Comparison of ENCODE assay signal across 9 cellular contexts in genomic region chr18:8730080-8730827, GRCh38. TPM values are rescaled to one million over a fixed set of nuclear protein-coding genes. Genes with fewer than 3 reads are reported as not detected.
DNase-seq lines count a peak whose midpoint lies in the region; ATAC-seq and TF ChIP-seq lines count a peak whose summit lies in the region.
"Had no signal": no experiment of that assay in that cellular context is flagged by ENCODE, and none has a peak within 500 bp of the region (broad histone marks: within the 10 kb centered on the region; RNA-seq: fewer than 3 reads in every experiment).

No MANE protein-coding gene starts in this region.

- H3K9me3 Mint-ChIP-seq in chondrocyte (ENCODE audit: low read depth) = no peaks in the 10 kb centered on the region

- H3K9me2 ChIP-seq in OCI-LY7 (ENCODE audit: insufficient read depth, low read length) = no peaks in the 10 kb centered on the region

- no peaks in the 10 kb centered on the region for H3K27me3 ChIP-seq in ACC112 (ENCODE audit: insufficient read depth, low read length)

- peaks cover 11% of the 10 kb centered on the region for H3K36me3 Mint-ChIP-seq in chondrocyte (ENCODE audit: low read depth)

- H3K79me2 ChIP-seq in ACC112 (ENCODE audit: control insufficient read depth, insufficient read depth, low read length, unreplicated experiment) (peaks cover 17% of the 10 kb centered on the region), OCI-LY7 (ENCODE audit: insufficient read depth, low read depth, low read length) (peaks cover 49% of the 10 kb centered on the region)

- H3K4me1 Mint-ChIP-seq in chondrocyte (ENCODE audit: low read depth) = peaks cover 35% of the 10 kb centered on the region

- H3K4me1 ChIP-seq in ACC112 (ENCODE audit: control insufficient read depth, insufficient read depth, low read length, unreplicated experiment) (peaks cover 12% of the 10 kb centered on the region), mucosa of descending colon (ENCODE audit: low read depth) (peaks cover 4% of the 10 kb centered on the region), OCI-LY7 (ENCODE audit: insufficient read depth, low read length, poor library complexity, severe bottlenecking) (peaks cover 41% of the 10 kb centered on the region)

- DNase-seq in M059J (ENCODE audit: low read depth) (peak; percentile 90), chondrocyte (ENCODE audit: low spot score) (no peak), mucosa of descending colon (peak; percentile 63 to 79 (median 65)), OCI-LY7 (ENCODE audit: low spot score) (no peak)
- DNase-seq in stimulated activated naive CD8-positive, alpha-beta T cell treated with anti-CD3 and anti-CD28 coated beads, Interleukin-15, Interleukin-2, amounts not matched to agents 100 U/mL and 50 U/mL, for 24 hours = no peak
- DNase-seq: NCI-H1930 had no signal

- no peaks in the 10 kb centered on the region for H4K20me1 ChIP-seq in OCI-LY7 (ENCODE audit: insufficient read depth, low read length)

- TF ChIP-seq CTCF in chondrocyte (IDR thresholded peaks at IDR 0.05) (no peak), mucosa of descending colon (IDR thresholded peaks at IDR 0.05) (no peak), OCI-LY7 (conservative IDR thresholded peaks at IDR 0.05; ENCODE audit: low read length) (no peak)

- no peaks in the 10 kb centered on the region for H3K27me3 Mint-ChIP-seq in chondrocyte (ENCODE audit: low read depth)

- ATAC-seq in mucosa of descending colon (peak; percentile 99), HG03354 (IDR thresholded peaks at IDR 0.05; ENCODE audit: poor library complexity, severe bottlenecking, unreplicated experiment) (no peak), HG03565 (IDR thresholded peaks at IDR 0.05; ENCODE audit: unreplicated experiment) (no peak)
- no peak for ATAC-seq in stimulated activated naive CD8-positive, alpha-beta T cell treated with anti-CD3 and anti-CD28 coated beads, Interleukin-15, Interleukin-2, amounts not matched to agents 100 U/mL and 50 U/mL, for 24 hours

- H3K27ac Mint-ChIP-seq in chondrocyte (ENCODE audit: unreplicated experiment) = peak overlapping the region; percentile 93

- H3K4me3 ChIP-seq in ACC112 (ENCODE audit: low read depth, low read length) (peak overlapping the region; percentile 50), mucosa of descending colon (no peak overlapping the region), OCI-LY7 (ENCODE audit: low read depth, low read length, poor library complexity, severe bottlenecking) (no peak overlapping the region)

- CTCF ChIA-PET in OCI-LY7 (lab: Charles Lee; ENCODE audit: unreplicated experiment) = no interaction called here

- no peak overlapping the region for H3K4me2 ChIP-seq in OCI-LY7 (ENCODE audit: low read length)

- peaks cover 12% of the 10 kb centered on the region for H3K36me3 ChIP-seq in ACC112 (ENCODE audit: insufficient read depth, low read length)
- no peaks in the 10 kb centered on the region for H3K36me3 ChIP-seq in mucosa of descending colon (ENCODE audit: low read depth)
- peaks cover 92% of the 10 kb centered on the region for H3K36me3 ChIP-seq in OCI-LY7 (ENCODE audit: insufficient read depth, low read length)

- no peaks in the 10 kb centered on the region for H3K9me3 ChIP-seq in mucosa of descending colon
- H3K9me3 ChIP-seq in OCI-LY7 (ENCODE audit: low read length) = peaks cover 8% of the 10 kb centered on the region; the same call in 1 of the 2 replicates

- no TSS peak for BruUV-seq in OCI-LY7 (replicated peaks; lab: Mats Ljungman, UMichigan)

- H3K4me3 Mint-ChIP-seq in chondrocyte (ENCODE audit: unreplicated experiment) = peak overlapping the region; percentile 38

- H2AFZ ChIP-seq in ACC112 (ENCODE audit: low read length, unreplicated experiment) (peak overlapping the region; percentile 59), OCI-LY7 (ENCODE audit: low read length) (no peak overlapping the region)

- H3K27ac ChIP-seq in ACC112 (ENCODE audit: low read depth, low read length) (peak overlapping the region; percentile 84), OCI-LY7 (ENCODE audit: low read depth, low read length, poor library complexity, severe bottlenecking) (no peak overlapping the region)

- POLR2A ChIA-PET in OCI-LY7 (lab: Charles Lee) = interaction anchor here (0.7 to 6.7 kb wide), 6 partner anchors 9 to 248 kb away, joined by 3 to 53 read pairs (median 4); no protein-coding TSS in a partner anchor

- intact Hi-C loops in mucosa of descending colon (cut with DNase I, micrococcal nuclease) = no loop called here
- intact Hi-C loops in OCI-LY7 (cut with micrococcal nuclease; ENCODE audit: unreplicated experiment) = no loop called here

RNA-seq across cellular contexts. Expression of gene MTCL1, which starts 24.9 kb away (rescaled TPM):
- total RNA-seq in M059J (2014; rRNA removed; shearing (Covaris generic)) = 16.0 and 28.2 TPM in 2 replicates
- 43.9 to 54.4 TPM (median 50.8 TPM) in 3 replicates for total RNA-seq in chondrocyte
- 100 to 1,000 TPM in 1 of 3 donors, 10 to 100 TPM in 1, 1 to 10 TPM in 1; 4.1 to 141 (median 15.4) TPM for total RNA-seq in mucosa of descending colon
- total RNA-seq in OCI-LY7 (2014; rRNA removed; shearing (Covaris generic)) = 82.8 and 96.8 TPM in 2 replicates
- total RNA-seq in OCI-LY7 (2022) = 159 and 170 TPM in 2 replicates

Comparison
In these comparisons a context has a peak if more than half of its experiments do, and no peak if none do; other contexts are left out.
1. DNase-seq: peak in M059J (single experiment) and mucosa of descending colon (3 of 3); none in chondrocyte (single experiment), OCI-LY7 (single experiment) and stimulated activated naive CD8-positive, alpha-beta T cell treated with anti-CD3 and anti-CD28 coated beads, Interleukin-15, Interleukin-2, amounts not matched to agents 100 U/mL and 50 U/mL, for 24 hours (single experiment).